Comparison of ENCODE assay signal across 8 cellular contexts in genomic region chr6:158799051-158799792, GRCh38. TPM values are rescaled to one million over a fixed set of nuclear protein-coding genes. Genes with fewer than 3 reads are reported as not detected.
A peak's percentile ranks its signal among the peaks of the same experiment; 100 is the strongest.
DNase-seq lines count a peak whose midpoint lies in the region; ATAC-seq and TF ChIP-seq lines count a peak whose summit lies in the region.

No MANE protein-coding gene starts in this region.

- peak; percentile 26 for ATAC-seq in foreskin keratinocyte

- CTCF ChIA-PET in CD8-positive, alpha-beta memory T cell (lab: Charles Lee): interaction anchor here (1.0 to 4.9 kb wide), 7 partner anchors 10 to 174 kb away, joined by 3 to 20 read pairs (median 7); no protein-coding TSS in a partner anchor

- no peaks in the 10 kb centered on the region for H3K27me3 Mint-ChIP-seq in CD8-positive, alpha-beta memory T cell

- peak overlapping the region; percentile 3 to 80 (median 57) for H3K4me3 Mint-ChIP-seq in CD8-positive, alpha-beta memory T cell

- peak overlapping the region; percentile 66 to 89 (median 84) for H3K27ac Mint-ChIP-seq in CD8-positive, alpha-beta memory T cell

- peaks cover 91 to 98% (median 97%) of the 10 kb centered on the region in 3 donors for H3K4me1 Mint-ChIP-seq in CD8-positive, alpha-beta memory T cell

- peaks cover 84% of the 10 kb centered on the region for H3K4me1 ChIP-seq in CD8-positive, alpha-beta memory T cell (ENCODE audit: insufficient read depth, low read length)
- H3K4me1 ChIP-seq in foreskin keratinocyte: peaks cover 46% of the 10 kb centered on the region
- peaks cover 0 to 19% (median 11%) of the 10 kb centered on the region in 3 donors for H3K4me1 ChIP-seq in skeletal muscle tissue (ENCODE audit: control insufficient read depth in 3 of 3, insufficient read depth in 3 of 3, low read length in 3 of 3)

- no peaks in the 10 kb centered on the region for H3K9me3 ChIP-seq in CD8-positive, alpha-beta memory T cell (ENCODE audit: low read length)
- no peaks in the 10 kb centered on the region for H3K9me3 ChIP-seq in skeletal muscle tissue (ENCODE audit: control insufficient read depth in 3 of 3, low read length in 3 of 3)

- POLR2A ChIA-PET in CD8-positive, alpha-beta memory T cell (lab: Charles Lee): interaction anchor here (0.6 to 2.6 kb wide), 3 partner anchors 9 to 806 kb away, joined by 4 to 7 read pairs (median 5); no protein-coding TSS in a partner anchor

- peak; percentile 41 for TF ChIP-seq CTCF in foreskin keratinocyte (conservative IDR thresholded peaks at IDR 0.05)

- H3K4me3 ChIP-seq in CD8-positive, alpha-beta memory T cell (ENCODE audit: low read length): no peak overlapping the region
- no peak overlapping the region for H3K4me3 ChIP-seq in skeletal muscle tissue (ENCODE audit: low read length in 3 of 3)

- H3K9me3 Mint-ChIP-seq in CD8-positive, alpha-beta memory T cell: no peaks in the 10 kb centered on the region

- H3K27ac ChIP-seq in CD8-positive, alpha-beta memory T cell (ENCODE audit: low read depth, low read length): no peak overlapping the region
- H3K27ac ChIP-seq in foreskin keratinocyte (no peak overlapping the region), skeletal muscle tissue (ENCODE audit: low read depth, low read length) (peak overlapping the region; percentile 27)

- no peak for DNase-seq in CD8-positive, alpha-beta memory T cell
- DNase-seq in NAMALWA (ENCODE audit: low spot score) (peak; percentile 54), SW480 (ENCODE audit: low spot score) (peak; percentile 41), foreskin keratinocyte (no peak), islet precursor cell (no peak), GF-D8 (lab: John Stamatoyannopoulos, UW) (no peak), 8988T (no peak)

- H3K27me3 ChIP-seq in CD8-positive, alpha-beta memory T cell (ENCODE audit: insufficient read depth, low read length, poor library complexity, severe bottlenecking): no peaks in the 10 kb centered on the region
- H3K27me3 ChIP-seq in foreskin keratinocyte (no peaks in the 10 kb centered on the region), skeletal muscle tissue (ENCODE audit: control insufficient read depth in 3 of 3, insufficient read depth in 3 of 3, low read length in 3 of 3) (no peaks in the 10 kb centered on the region)

- H3K9ac ChIP-seq in skeletal muscle tissue (ENCODE audit: low read depth in 1 of 3, low read length in 3 of 3): peak overlapping the region in 1 of 3 donors; percentile 37

- peaks cover 8% of the 10 kb centered on the region for H3K36me3 ChIP-seq in CD8-positive, alpha-beta memory T cell (ENCODE audit: insufficient read depth, low read length)
- no peaks in the 10 kb centered on the region for H3K36me3 ChIP-seq in skeletal muscle tissue (ENCODE audit: control insufficient read depth in 3 of 3, insufficient read depth in 3 of 3, low read length in 3 of 3)

- H3K36me3 Mint-ChIP-seq in CD8-positive, alpha-beta memory T cell: peaks cover 0 to 75% (median 7%) of the 10 kb centered on the region in 3 donors

RNA-seq across cellular contexts. Expression of gene EZR, which starts 19.9 kb away (rescaled TPM):
- 100 to 1,000 TPM; 296 to 299 TPM for total RNA-seq in CD8-positive, alpha-beta memory T cell
- 325 TPM for polyA plus RNA-seq in CD8-positive, alpha-beta memory T cell
- 169 and 218 TPM in 2 replicates for total RNA-seq in foreskin keratinocyte
- 100 and 126 TPM in 2 replicates for polyA plus RNA-seq in foreskin keratinocyte
- total RNA-seq in skeletal muscle tissue: 21.4 TPM

Comparison
In these comparisons a context has a peak if more than half of its experiments do, and no peak if none do; other contexts are left out.
1. DNase-seq: peak in NAMALWA (single experiment) and SW480 (single experiment); none in CD8-positive, alpha-beta memory T cell (0 of 5), foreskin keratinocyte (0 of 2), islet precursor cell (single experiment), GF-D8 (single experiment) and 8988T (single experiment).